1 cellular context compared by ENCODE assay signal in genomic region chr7:19114591-19114855, GRCh38.
TF ChIP-seq lines count a peak whose summit lies in the region.

No MANE protein-coding gene starts in this region.

TF ChIP-seq in IMR-90, 13 proteins besides CTCF, POLR2A, EP300 and RAD21:
- TF ChIP-seq USF2 (IDR thresholded peaks at IDR 0.05; ENCODE audit: low read depth, low read length) (no peak), ELK1 (IDR thresholded peaks at IDR 0.05; ENCODE audit: borderline replicate concordance, low read depth, low read length) (no peak), NFE2L2 (IDR thresholded peaks at IDR 0.05; ENCODE audit: low read depth, low read length) (no peak), BHLHE40 (IDR thresholded peaks at IDR 0.05; ENCODE audit: low read depth, low read length) (no peak), CEBPB (IDR thresholded peaks at IDR 0.05; ENCODE audit: low read depth, low read length) (no peak)
